ENCODE assay signal across 8 cellular contexts in genomic region chr6:156685823-156686428, GRCh38.
DNase-seq lines count a peak whose midpoint lies in the region; ATAC-seq and TF ChIP-seq lines count a peak whose summit lies in the region.

No MANE protein-coding gene starts in this region.

- H3K27me3 ChIP-seq in Caco-2 (replicated peaks; ENCODE audit: control insufficient read depth, insufficient read depth, low read length) = no peaks in the 10 kb centered on the region
- H3K27me3 ChIP-seq in ectodermal cell (ENCODE audit: control insufficient read depth, insufficient read depth, low read length, poor library complexity, severe bottlenecking) = no peaks in the 10 kb centered on the region
- H3K27me3 ChIP-seq in neuronal stem cell (ENCODE audit: control insufficient read depth in 3 of 3, insufficient read depth in 3 of 3, low read depth in 1 of 3, low read length in 3 of 3) = peaks cover 0 to 19% (median 0%) of the 10 kb centered on the region in 3 experiments

- H3K9ac ChIP-seq in neuronal stem cell (ENCODE audit: low read depth, low read length, poor library complexity) = no peak overlapping the region

- H3K79me1 ChIP-seq in neuronal stem cell (ENCODE audit: low read depth, low read length) = no peaks in the 10 kb centered on the region

- peak overlapping the region; percentile 75 for H3K4me3 Mint-ChIP-seq in Caco-2 (ENCODE audit: unreplicated experiment)

- DNase-seq in Caco-2 = no peak
- DNase-seq in NCI-H1417 treated with DMSO at 0.1 percent for 48 hours (lab: John Stamatoyannopoulos, UW) = peak; percentile 40
- DNase-seq in neuronal stem cell (ENCODE audit: low spot score) = no peak
- no peak for DNase-seq in Ammon's horn (ENCODE audit: low spot score)
- no peak for DNase-seq in NCI-H187 (lab: John Stamatoyannopoulos, UW)

- no peak overlapping the region for H2BK120ac ChIP-seq in neuronal stem cell (ENCODE audit: low read depth, low read length)

- H2BK5ac ChIP-seq in neuronal stem cell (ENCODE audit: low read length) = no peak overlapping the region

- H3K27ac Mint-ChIP-seq in Caco-2 (ENCODE audit: unreplicated experiment) = peak overlapping the region; percentile 33

- H3K9me3 ChIP-seq in Caco-2 (no peaks in the 10 kb centered on the region), ectodermal cell (ENCODE audit: control insufficient read depth, low read length) (no peaks in the 10 kb centered on the region), neuronal stem cell (replicated peaks in 1 of 2; ENCODE audit: control insufficient read depth in 2 of 2, insufficient read depth in 1 of 2, low read depth in 1 of 2, low read length in 2 of 2) (no peaks in the 10 kb centered on the region)

- H4K91ac ChIP-seq in neuronal stem cell (ENCODE audit: low read depth, low read length, poor library complexity) = no peak overlapping the region

- H3K4me1 Mint-ChIP-seq in Caco-2 (ENCODE audit: low read depth, unreplicated experiment) = peaks cover 17% of the 10 kb centered on the region

- H2BK12ac ChIP-seq in neuronal stem cell (ENCODE audit: low read length) = no peak overlapping the region

- POLR2A ChIA-PET in Caco-2 (lab: Charles Lee) = interaction anchor here (1.0 kb wide), 1 partner anchor 93 kb away, joined by 3 read pairs; no protein-coding TSS in a partner anchor

- no peaks in the 10 kb centered on the region; the same call in 1 of the 2 replicates for H3K4me1 ChIP-seq in Caco-2
- peaks cover 9% of the 10 kb centered on the region for H3K4me1 ChIP-seq in ectodermal cell (ENCODE audit: control insufficient read depth, insufficient read depth, low read length)
- H3K4me1 ChIP-seq in neuronal stem cell (ENCODE audit: control insufficient read depth in 2 of 2, insufficient read depth in 1 of 2, low read depth in 1 of 2, low read length in 2 of 2) = peaks cover 2 to 3% of the 10 kb centered on the region in 2 donors

- no peak for TF ChIP-seq CTCF in Caco-2 (IDR thresholded peaks at IDR 0.05; ENCODE audit: insufficient read depth in 1 of 2, low read depth in 1 of 2, low read length in 1 of 2, severe bottlenecking in 1 of 2, unreplicated experiment in 1 of 2)

- H2AFZ ChIP-seq in neuronal stem cell (ENCODE audit: low read length) = peak overlapping the region; percentile 98

- no peak overlapping the region for H2BK15ac ChIP-seq in neuronal stem cell (ENCODE audit: low read length)

- H3K27me3 Mint-ChIP-seq in Caco-2 (ENCODE audit: insufficient read depth, unreplicated experiment) = no peaks in the 10 kb centered on the region

- H3K27ac ChIP-seq in ectodermal cell (ENCODE audit: insufficient read depth, low read depth, low read length, poor library complexity, severe bottlenecking) (peak overlapping the region; percentile 97), neuronal stem cell (replicated peaks; ENCODE audit: low read length) (no peak overlapping the region)

- H3K9me3 Mint-ChIP-seq in Caco-2 (ENCODE audit: unreplicated experiment) = no peaks in the 10 kb centered on the region

- no peak overlapping the region for H3K4ac ChIP-seq in neuronal stem cell (ENCODE audit: low read length)

- no peak overlapping the region for H3K23ac ChIP-seq in neuronal stem cell (ENCODE audit: low read depth, low read length, poor library complexity)

- H3K4me3 ChIP-seq in Caco-2 (ENCODE audit: low read depth, low read length) (peak overlapping the region; percentile 70), ectodermal cell (ENCODE audit: insufficient read depth, low read depth, low read length) (peak overlapping the region; percentile 78), neuronal stem cell (ENCODE audit: low read length in 2 of 2) (peak overlapping the region in 1 of 2 donors; percentile 78)

- H4K8ac ChIP-seq in neuronal stem cell (ENCODE audit: low read depth, low read length) = no peak overlapping the region

- H3K36me3 Mint-ChIP-seq in Caco-2 (ENCODE audit: insufficient read depth, unreplicated experiment) = no peaks in the 10 kb centered on the region

- H2AK5ac ChIP-seq in neuronal stem cell (ENCODE audit: low read depth, low read length) = no peak overlapping the region

- H3K36me3 ChIP-seq in Caco-2 (ENCODE audit: control insufficient read depth, insufficient read depth, low read length) (no peaks in the 10 kb centered on the region), ectodermal cell (ENCODE audit: control insufficient read depth, insufficient read depth, low read length) (no peaks in the 10 kb centered on the region), neuronal stem cell (replicated peaks in 1 of 2; ENCODE audit: control insufficient read depth in 2 of 2, insufficient read depth in 2 of 2, low read length in 2 of 2) (no peaks in the 10 kb centered on the region)

- CTCF ChIA-PET in Caco-2 (lab: Charles Lee) = interaction anchor here (1.2 kb wide), 1 partner anchor 35 kb away, joined by 4 read pairs; no protein-coding TSS in a partner anchor

- 25 to 28% methylated on average over 7 to 8 of the region's 8 CpGs for WGBS in ectodermal cell, 2 experiments
- WGBS in neuronal stem cell (ENCODE audit: extremely low coverage in 2 of 2, insufficient read length in 2 of 2, insufficient replicate concordance in 1 of 2), 2 donors = no CpG with 5 or more reads among the region's 8 CpGs

- intact Hi-C loops in Caco-2 (cut with micrococcal nuclease; ENCODE audit: unreplicated experiment) = loop anchor here (1.0 kb wide), 1 partner anchor 122 kb away; no protein-coding TSS in a partner anchor

- no TSS peak for BruUV-seq in Caco-2 (replicated peaks; lab: Mats Ljungman, UMichigan)

- peak overlapping the region; percentile 11 for H3K4me2 ChIP-seq in neuronal stem cell (ENCODE audit: insufficient read depth, low read length, poor library complexity, severe bottlenecking)

- H3K18ac ChIP-seq in neuronal stem cell (ENCODE audit: low read length) = no peak overlapping the region

- no peak for ATAC-seq in HG03565 (IDR thresholded peaks at IDR 0.05; ENCODE audit: unreplicated experiment)
- ATAC-seq in HG03095 (IDR thresholded peaks at IDR 0.05; ENCODE audit: unreplicated experiment) = no peak

- H3K14ac ChIP-seq in neuronal stem cell (ENCODE audit: low read length) = no peak overlapping the region
